ENCODE assay signal across 10 cellular contexts in genomic region chrX:115147220-115147619, GRCh38. TPM values are rescaled to one million over a fixed set of nuclear protein-coding genes. Genes with fewer than 3 reads are reported as not detected.
DNase-seq lines count a peak whose midpoint lies in the region; ATAC-seq and TF ChIP-seq lines count a peak whose summit lies in the region.
"Had no signal": no experiment of that assay in that cellular context is flagged by ENCODE, and none has a peak within 500 bp of the region (broad histone marks: within the 10 kb centered on the region; RNA-seq: fewer than 3 reads in every experiment).

No MANE protein-coding gene starts in this region.

- no peak for TF ChIP-seq POLR2A in breast epithelium (IDR thresholded peaks at IDR 0.05)

- no peak overlapping the region for H3K27ac Mint-ChIP-seq in nephron

- no peaks in the 10 kb centered on the region for H3K4me1 Mint-ChIP-seq in nephron

- H3K9me3 Mint-ChIP-seq in nephron: peaks cover 20% of the 10 kb centered on the region

- ATAC-seq in GM18867 (IDR thresholded peaks at IDR 0.05; ENCODE audit: unreplicated experiment): no peak

- peak; percentile 11 for DNase-seq in DMS114 treated with DMSO at 0.1 percent for 48 hours (lab: John Stamatoyannopoulos, UW; ENCODE audit: unreplicated experiment)
- peak; percentile 1 for DNase-seq in LHCN-M2 (ENCODE audit: low read depth)
- no peak for DNase-seq in breast epithelium (ENCODE audit: low spot score in 2 of 2)
- DNase-seq in NCI-H2196 (lab: John Stamatoyannopoulos, UW; ENCODE audit: unreplicated experiment): no peak
- DNase-seq in NCI-H2029 (lab: John Stamatoyannopoulos, UW): no peak
- no peak for DNase-seq in stimulated activated CD8-positive, alpha-beta memory T cell treated with anti-CD3 and anti-CD28 coated beads, Interleukin-4, amount 100 ng/mL, for 48 hours

- H3K36me3 ChIP-seq in breast epithelium: no peaks in the 10 kb centered on the region

- peaks cover 50% of the 10 kb centered on the region for H3K36me3 Mint-ChIP-seq in nephron (ENCODE audit: low read depth)

- H3K9me3 ChIP-seq in breast epithelium: peaks cover 0 to 6% of the 10 kb centered on the region in 2 donors

- no peaks in the 10 kb centered on the region for H3K27me3 Mint-ChIP-seq in nephron (ENCODE audit: low read depth)

- TF ChIP-seq CTCF in breast epithelium (IDR thresholded peaks at IDR 0.05): peak in 2 of 3 donors; percentile 27 to 36
- TF ChIP-seq CTCF in nephron (IDR thresholded peaks at IDR 0.05; ENCODE audit: unreplicated experiment in 3 of 3): peak; percentile 53 to 71 (median 56)

- H3K4me1 ChIP-seq in breast epithelium: no peaks in the 10 kb centered on the region

- H3K4me3 Mint-ChIP-seq in nephron: no peak overlapping the region

- H3K4me3 ChIP-seq in breast epithelium: no peak overlapping the region

- H3K27ac ChIP-seq in breast epithelium: no peak overlapping the region

- no peaks in the 10 kb centered on the region for H3K27me3 ChIP-seq in breast epithelium

- intact Hi-C loops in breast epithelium (cut with DNase I; ENCODE audit: low total_unique reads): no loop called here

RNA-seq across cellular contexts. Expression of gene RBMXL3, which starts 42.0 kb away (rescaled TPM):
- total RNA-seq in LHCN-M2 (2014; rRNA removed): not detected in 2 replicates
- not detected for polyA plus RNA-seq in LHCN-M2 (2012)
- total RNA-seq in breast epithelium: not detected
- total RNA-seq: epithelial cell of proximal tubule; T-helper 1 cell treated with Interleukin-12 subunit alpha and Interleukin-12 subunit beta and Interleukin-4 antibody, amounts not matched to agents 30 ng/mL and 1 ng/mL, for 36 hours had no signal

Comparison
In these comparisons a context has a peak if more than half of its experiments do, and no peak if none do; other contexts are left out.
1. DNase-seq: peak in DMS114 treated with DMSO at 0.1 percent for 48 hours (single experiment) and LHCN-M2 (single experiment); none in breast epithelium (0 of 2), NCI-H2196 (single experiment), NCI-H2029 (single experiment) and stimulated activated CD8-positive, alpha-beta memory T cell treated with anti-CD3 and anti-CD28 coated beads, Interleukin-4, amount 100 ng/mL, for 48 hours (single experiment).